In the genomic region with DNA sequence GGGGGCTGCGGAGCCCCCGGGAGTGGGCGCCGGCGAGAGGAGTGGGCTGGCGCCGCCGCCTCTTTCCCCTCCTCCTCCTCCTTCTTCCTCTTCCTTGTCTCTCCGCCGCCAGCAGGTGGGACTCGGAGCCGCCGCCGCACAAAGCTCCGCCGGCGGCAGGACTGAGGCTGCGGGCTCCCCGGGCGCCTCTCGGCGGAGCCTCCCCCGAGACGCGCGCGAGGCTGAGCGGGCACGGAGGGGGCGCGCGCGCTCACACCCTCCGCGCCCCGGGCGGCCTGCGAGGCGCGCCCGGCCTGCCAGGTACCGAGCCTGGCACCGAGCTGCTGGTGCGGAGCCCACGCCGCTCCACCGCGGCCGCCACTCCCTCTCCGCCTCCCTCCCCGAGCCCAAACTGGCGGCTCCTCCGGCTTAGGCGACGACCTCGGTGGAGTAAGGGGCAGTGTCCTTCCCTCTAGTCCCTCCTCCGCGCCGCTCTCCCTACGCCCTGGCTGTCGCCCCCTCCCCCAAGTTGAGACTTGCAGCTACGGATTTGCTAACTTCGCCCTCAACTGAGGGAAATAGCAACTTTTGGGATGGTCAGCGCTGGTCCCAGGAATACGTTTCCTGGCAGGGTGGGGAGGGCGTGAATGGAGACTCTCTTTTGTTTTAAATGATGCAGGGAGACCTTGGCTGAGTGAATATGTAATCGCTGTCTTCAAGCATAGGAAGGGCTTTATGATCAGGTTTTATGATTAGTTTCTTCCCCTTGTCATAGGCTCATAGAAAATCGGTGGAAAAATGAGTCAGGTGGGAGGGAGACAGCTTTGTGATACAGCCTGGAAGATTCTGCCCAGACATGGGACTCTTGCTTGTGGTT, we compare ENCODE assay signal across 8 cellular contexts.
DNase-seq lines count a peak whose midpoint lies in the region; ATAC-seq and TF ChIP-seq lines count a peak whose summit lies in the region.

No MANE protein-coding gene starts in this region.

- WGBS in GM23248 (ENCODE audit: low coverage in 1 of 2, low lambda C conversion rate in 2 of 2, missing lambda C conversion rate in 2 of 2), 2 experiments, result 5 to 7% methylated on average over 32 to 61 of the region's 68 CpGs
- 2% methylated on average over 41 of the region's 68 CpGs for WGBS in suprapubic skin

- no peaks in the 10 kb centered on the region for H3K79me2 ChIP-seq in GM23248 (ENCODE audit: insufficient read depth)
- no peaks in the 10 kb centered on the region for H3K79me2 ChIP-seq in MM.1S (ENCODE audit: low read length)

- H4K20me1 ChIP-seq in GM23248 (ENCODE audit: insufficient read depth) (no peaks in the 10 kb centered on the region), MM.1S (ENCODE audit: insufficient read depth, low read length) (no peaks in the 10 kb centered on the region)

- H3K4me2 ChIP-seq in GM23248 (ENCODE audit: unreplicated experiment), result peak overlapping the region; percentile 68
- H3K4me2 ChIP-seq in MM.1S (ENCODE audit: low read depth, low read length), result peak overlapping the region; percentile 84

- H2AFZ ChIP-seq in GM23248 (peak overlapping the region; percentile 60; the same call in 1 of the 2 replicates), MM.1S (ENCODE audit: low read length) (peak overlapping the region; percentile 56)

- H3K36me3 ChIP-seq in GM23248 (ENCODE audit: low read depth) (no peaks in the 10 kb centered on the region), MM.1S (replicated peaks; ENCODE audit: insufficient read depth, low read length) (no peaks in the 10 kb centered on the region), mucosa of descending colon (ENCODE audit: low read depth) (no peaks in the 10 kb centered on the region), suprapubic skin (no peaks in the 10 kb centered on the region)
- no peaks in the 10 kb centered on the region for H3K36me3 ChIP-seq in effector memory CD4-positive, alpha-beta T cell (ENCODE audit: control insufficient read depth, insufficient read depth, low read length)

- no peaks in the 10 kb centered on the region for H3K9me3 ChIP-seq in GM23248 (ENCODE audit: low read depth)
- H3K9me3 ChIP-seq in MM.1S (replicated peaks; ENCODE audit: insufficient read depth, low read length), result no peaks in the 10 kb centered on the region
- no peaks in the 10 kb centered on the region for H3K9me3 ChIP-seq in effector memory CD4-positive, alpha-beta T cell (ENCODE audit: control insufficient read depth, low read length)
- no peaks in the 10 kb centered on the region for H3K9me3 ChIP-seq in mucosa of descending colon
- H3K9me3 ChIP-seq in suprapubic skin, result no peaks in the 10 kb centered on the region

- no peak for TF ChIP-seq EP300 in suprapubic skin (IDR thresholded peaks at IDR 0.05)

- H3K9ac ChIP-seq in GM23248 (no peak overlapping the region), MM.1S (ENCODE audit: low read length) (peak overlapping the region; percentile 26; the same call in 1 of the 2 replicates)

- no peak for TF ChIP-seq POLR2A in suprapubic skin (IDR thresholded peaks at IDR 0.05)

- H3K4me1 ChIP-seq in GM23248 (ENCODE audit: insufficient read depth) (no peaks in the 10 kb centered on the region), MM.1S (ENCODE audit: low read length) (peaks cover 16% of the 10 kb centered on the region), mucosa of descending colon (ENCODE audit: low read depth) (no peaks in the 10 kb centered on the region), suprapubic skin (peaks cover 23% of the 10 kb centered on the region)
- peaks cover 7% of the 10 kb centered on the region for H3K4me1 ChIP-seq in effector memory CD4-positive, alpha-beta T cell (ENCODE audit: control insufficient read depth, insufficient read depth, low read length, poor library complexity, severe bottlenecking)

- H3K4me3 ChIP-seq in GM12864 (ENCODE audit: low read depth, low read length) (peak overlapping the region; percentile 45), GM23248 (peak overlapping the region; percentile 66), MM.1S (ENCODE audit: low read length) (peak overlapping the region; percentile 74), mucosa of descending colon (peak overlapping the region; percentile 26), suprapubic skin (peak overlapping the region; percentile 65)
- H3K4me3 ChIP-seq in effector memory CD4-positive, alpha-beta T cell (ENCODE audit: insufficient read depth, low read depth, low read length, poor library complexity, severe bottlenecking), result peak overlapping the region; percentile 30

- in situ Hi-C loops in GM23248 (cut with MboI), result no loop called here

- peak; percentile 79 for ATAC-seq in mucosa of descending colon

- DNase-seq in GM12864 (ENCODE audit: low read depth), result no peak
- DNase-seq in GM23248, result peak; percentile 37
- DNase-seq in MM.1S, result peak; percentile 68
- DNase-seq in activated CD4-positive, CD25-positive, alpha-beta regulatory T cell treated with anti-CD3 and anti-CD28 coated beads, Interleukin-2, amount 50 U/mL, for 72 hours, result peak; percentile 32
- no peak for DNase-seq in effector memory CD4-positive, alpha-beta T cell
- DNase-seq in mucosa of descending colon, result peak; percentile 41 to 72 (median 58)
- no peak for DNase-seq in suprapubic skin (ENCODE audit: low spot score in 2 of 2)
- no peak for DNase-seq in HCEC 1CT

- H3K27me3 ChIP-seq in GM23248 (replicated peaks; ENCODE audit: insufficient read depth) (peaks cover 64% of the 10 kb centered on the region), MM.1S (replicated peaks; ENCODE audit: insufficient read depth, low read length) (no peaks in the 10 kb centered on the region), suprapubic skin (peaks cover 11% of the 10 kb centered on the region)
- peaks cover 4% of the 10 kb centered on the region for H3K27me3 ChIP-seq in effector memory CD4-positive, alpha-beta T cell (replicated peaks; ENCODE audit: control insufficient read depth, insufficient read depth, low read length, poor library complexity, severe bottlenecking)

- H3K27ac ChIP-seq in GM23248 (no peak overlapping the region), MM.1S (ENCODE audit: low read length) (no peak overlapping the region), suprapubic skin (peak overlapping the region; percentile 89)
- H3K27ac ChIP-seq in effector memory CD4-positive, alpha-beta T cell (ENCODE audit: insufficient read depth, low read length, poor library complexity, severe bottlenecking), result no peak overlapping the region

- H3F3A ChIP-seq in GM23248 (ENCODE audit: insufficient read depth) (no peaks in the 10 kb centered on the region), MM.1S (ENCODE audit: insufficient read depth, low read length) (no peaks in the 10 kb centered on the region)

- intact Hi-C loops in mucosa of descending colon (cut with DNase I, micrococcal nuclease), result no loop called here

- H3K9me2 ChIP-seq in GM23248 (ENCODE audit: insufficient read depth), result no peaks in the 10 kb centered on the region
- no peaks in the 10 kb centered on the region for H3K9me2 ChIP-seq in MM.1S (replicated peaks; ENCODE audit: insufficient read depth, low read length)

- TF ChIP-seq CTCF in GM12864 (IDR thresholded peaks at IDR 0.05; ENCODE audit: low read depth, low read length, missing control alignments), result peak; percentile 3
- TF ChIP-seq CTCF in MM.1S (IDR thresholded peaks at IDR 0.05; ENCODE audit: low read length), result no peak
- TF ChIP-seq CTCF in mucosa of descending colon (IDR thresholded peaks at IDR 0.05), result no peak
- no peak for TF ChIP-seq CTCF in suprapubic skin (IDR thresholded peaks at IDR 0.05)

Comparison
In these comparisons a context has a peak if more than half of its experiments do, and no peak if none do; other contexts are left out.
1. DNase-seq: peak in GM23248 (single experiment), MM.1S (single experiment), activated CD4-positive, CD25-positive, alpha-beta regulatory T cell treated with anti-CD3 and anti-CD28 coated beads, Interleukin-2, amount 50 U/mL, for 72 hours (single experiment) and mucosa of descending colon (3 of 3); none in GM12864 (single experiment), effector memory CD4-positive, alpha-beta T cell (0 of 3), suprapubic skin (0 of 2) and HCEC 1CT (single experiment).
2. Peak in every context shown above with its lines, with median percentiles within 50 percentile points of each other: H3K4me3 ChIP-seq.